1 cellular context compared by ENCODE assay signal in the genomic region with DNA sequence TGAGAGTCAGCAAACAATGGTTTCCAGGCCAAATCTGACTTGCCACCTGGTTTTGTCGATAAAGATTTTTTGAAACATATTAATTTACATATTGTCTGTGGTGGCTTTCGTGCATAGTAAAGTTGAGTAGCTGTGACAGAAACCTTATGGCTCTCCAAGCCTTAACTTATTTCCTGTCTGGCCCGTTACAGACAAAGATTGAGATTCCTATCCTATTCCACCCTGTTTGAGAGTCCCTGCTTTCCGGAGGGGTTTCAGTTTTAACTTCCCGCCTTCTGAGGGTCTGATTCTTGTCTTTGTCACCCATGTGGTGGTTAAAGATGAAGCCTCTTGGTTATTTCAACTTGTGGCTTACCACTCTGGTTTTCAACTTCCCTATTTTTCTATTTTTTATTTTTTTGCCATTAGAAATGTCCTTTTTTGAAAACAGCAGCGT.
TF ChIP-seq lines count a peak whose summit lies in the region.

No MANE protein-coding gene starts in this region.

TF ChIP-seq in GM12878, 131 proteins besides CTCF, POLR2A, EP300 and RAD21 (continued from another document and continues in another):
- TF ChIP-seq, protein P1, sequence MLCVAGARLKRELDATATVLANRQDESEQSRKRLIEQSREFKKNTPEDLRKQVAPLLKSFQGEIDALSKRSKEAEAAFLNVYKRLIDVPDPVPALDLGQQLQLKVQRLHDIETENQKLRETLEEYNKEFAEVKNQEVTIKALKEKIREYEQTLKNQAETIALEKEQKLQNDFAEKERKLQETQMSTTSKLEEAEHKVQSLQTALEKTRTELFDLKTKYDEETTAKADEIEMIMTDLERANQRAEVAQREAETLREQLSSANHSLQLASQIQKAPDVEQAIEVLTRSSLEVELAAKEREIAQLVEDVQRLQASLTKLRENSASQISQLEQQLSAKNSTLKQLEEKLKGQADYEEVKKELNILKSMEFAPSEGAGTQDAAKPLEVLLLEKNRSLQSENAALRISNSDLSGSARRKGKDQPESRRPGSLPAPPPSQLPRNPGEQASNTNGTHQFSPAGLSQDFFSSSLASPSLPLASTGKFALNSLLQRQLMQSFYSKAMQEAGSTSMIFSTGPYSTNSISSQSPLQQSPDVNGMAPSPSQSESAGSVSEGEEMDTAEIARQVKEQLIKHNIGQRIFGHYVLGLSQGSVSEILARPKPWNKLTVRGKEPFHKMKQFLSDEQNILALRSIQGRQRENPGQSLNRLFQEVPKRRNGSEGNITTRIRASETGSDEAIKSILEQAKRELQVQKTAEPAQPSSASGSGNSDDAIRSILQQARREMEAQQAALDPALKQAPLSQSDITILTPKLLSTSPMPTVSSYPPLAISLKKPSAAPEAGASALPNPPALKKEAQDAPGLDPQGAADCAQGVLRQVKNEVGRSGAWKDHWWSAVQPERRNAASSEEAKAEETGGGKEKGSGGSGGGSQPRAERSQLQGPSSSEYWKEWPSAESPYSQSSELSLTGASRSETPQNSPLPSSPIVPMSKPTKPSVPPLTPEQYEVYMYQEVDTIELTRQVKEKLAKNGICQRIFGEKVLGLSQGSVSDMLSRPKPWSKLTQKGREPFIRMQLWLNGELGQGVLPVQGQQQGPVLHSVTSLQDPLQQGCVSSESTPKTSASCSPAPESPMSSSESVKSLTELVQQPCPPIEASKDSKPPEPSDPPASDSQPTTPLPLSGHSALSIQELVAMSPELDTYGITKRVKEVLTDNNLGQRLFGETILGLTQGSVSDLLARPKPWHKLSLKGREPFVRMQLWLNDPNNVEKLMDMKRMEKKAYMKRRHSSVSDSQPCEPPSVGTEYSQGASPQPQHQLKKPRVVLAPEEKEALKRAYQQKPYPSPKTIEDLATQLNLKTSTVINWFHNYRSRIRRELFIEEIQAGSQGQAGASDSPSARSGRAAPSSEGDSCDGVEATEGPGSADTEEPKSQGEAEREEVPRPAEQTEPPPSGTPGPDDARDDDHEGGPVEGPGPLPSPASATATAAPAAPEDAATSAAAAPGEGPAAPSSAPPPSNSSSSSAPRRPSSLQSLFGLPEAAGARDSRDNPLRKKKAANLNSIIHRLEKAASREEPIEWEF (IDR thresholded peaks at IDR 0.05; ENCODE audit: insufficient replicate concordance, low read depth, low read length), result no peak
- TF ChIP-seq SMAD1 (IDR thresholded peaks at IDR 0.05; ENCODE audit: low read depth, partially characterized antibody), result no peak
- TF ChIP-seq, protein P2, sequence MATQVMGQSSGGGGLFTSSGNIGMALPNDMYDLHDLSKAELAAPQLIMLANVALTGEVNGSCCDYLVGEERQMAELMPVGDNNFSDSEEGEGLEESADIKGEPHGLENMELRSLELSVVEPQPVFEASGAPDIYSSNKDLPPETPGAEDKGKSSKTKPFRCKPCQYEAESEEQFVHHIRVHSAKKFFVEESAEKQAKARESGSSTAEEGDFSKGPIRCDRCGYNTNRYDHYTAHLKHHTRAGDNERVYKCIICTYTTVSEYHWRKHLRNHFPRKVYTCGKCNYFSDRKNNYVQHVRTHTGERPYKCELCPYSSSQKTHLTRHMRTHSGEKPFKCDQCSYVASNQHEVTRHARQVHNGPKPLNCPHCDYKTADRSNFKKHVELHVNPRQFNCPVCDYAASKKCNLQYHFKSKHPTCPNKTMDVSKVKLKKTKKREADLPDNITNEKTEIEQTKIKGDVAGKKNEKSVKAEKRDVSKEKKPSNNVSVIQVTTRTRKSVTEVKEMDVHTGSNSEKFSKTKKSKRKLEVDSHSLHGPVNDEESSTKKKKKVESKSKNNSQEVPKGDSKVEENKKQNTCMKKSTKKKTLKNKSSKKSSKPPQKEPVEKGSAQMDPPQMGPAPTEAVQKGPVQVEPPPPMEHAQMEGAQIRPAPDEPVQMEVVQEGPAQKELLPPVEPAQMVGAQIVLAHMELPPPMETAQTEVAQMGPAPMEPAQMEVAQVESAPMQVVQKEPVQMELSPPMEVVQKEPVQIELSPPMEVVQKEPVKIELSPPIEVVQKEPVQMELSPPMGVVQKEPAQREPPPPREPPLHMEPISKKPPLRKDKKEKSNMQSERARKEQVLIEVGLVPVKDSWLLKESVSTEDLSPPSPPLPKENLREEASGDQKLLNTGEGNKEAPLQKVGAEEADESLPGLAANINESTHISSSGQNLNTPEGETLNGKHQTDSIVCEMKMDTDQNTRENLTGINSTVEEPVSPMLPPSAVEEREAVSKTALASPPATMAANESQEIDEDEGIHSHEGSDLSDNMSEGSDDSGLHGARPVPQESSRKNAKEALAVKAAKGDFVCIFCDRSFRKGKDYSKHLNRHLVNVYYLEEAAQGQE (IDR thresholded peaks at IDR 0.05; ENCODE audit: low read depth, low read length), result no peak
- TF ChIP-seq EED (IDR thresholded peaks at IDR 0.05; ENCODE audit: low read depth), result peak; percentile 70
- TF ChIP-seq, protein P3, sequence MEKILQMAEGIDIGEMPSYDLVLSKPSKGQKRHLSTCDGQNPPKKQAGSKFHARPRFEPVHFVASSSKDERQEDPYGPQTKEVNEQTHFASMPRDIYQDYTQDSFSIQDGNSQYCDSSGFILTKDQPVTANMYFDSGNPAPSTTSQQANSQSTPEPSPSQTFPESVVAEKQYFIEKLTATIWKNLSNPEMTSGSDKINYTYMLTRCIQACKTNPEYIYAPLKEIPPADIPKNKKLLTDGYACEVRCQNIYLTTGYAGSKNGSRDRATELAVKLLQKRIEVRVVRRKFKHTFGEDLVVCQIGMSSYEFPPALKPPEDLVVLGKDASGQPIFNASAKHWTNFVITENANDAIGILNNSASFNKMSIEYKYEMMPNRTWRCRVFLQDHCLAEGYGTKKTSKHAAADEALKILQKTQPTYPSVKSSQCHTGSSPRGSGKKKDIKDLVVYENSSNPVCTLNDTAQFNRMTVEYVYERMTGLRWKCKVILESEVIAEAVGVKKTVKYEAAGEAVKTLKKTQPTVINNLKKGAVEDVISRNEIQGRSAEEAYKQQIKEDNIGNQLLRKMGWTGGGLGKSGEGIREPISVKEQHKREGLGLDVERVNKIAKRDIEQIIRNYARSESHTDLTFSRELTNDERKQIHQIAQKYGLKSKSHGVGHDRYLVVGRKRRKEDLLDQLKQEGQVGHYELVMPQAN (conservative IDR thresholded peaks at IDR 0.05), result no peak
- TF ChIP-seq, protein P4, sequence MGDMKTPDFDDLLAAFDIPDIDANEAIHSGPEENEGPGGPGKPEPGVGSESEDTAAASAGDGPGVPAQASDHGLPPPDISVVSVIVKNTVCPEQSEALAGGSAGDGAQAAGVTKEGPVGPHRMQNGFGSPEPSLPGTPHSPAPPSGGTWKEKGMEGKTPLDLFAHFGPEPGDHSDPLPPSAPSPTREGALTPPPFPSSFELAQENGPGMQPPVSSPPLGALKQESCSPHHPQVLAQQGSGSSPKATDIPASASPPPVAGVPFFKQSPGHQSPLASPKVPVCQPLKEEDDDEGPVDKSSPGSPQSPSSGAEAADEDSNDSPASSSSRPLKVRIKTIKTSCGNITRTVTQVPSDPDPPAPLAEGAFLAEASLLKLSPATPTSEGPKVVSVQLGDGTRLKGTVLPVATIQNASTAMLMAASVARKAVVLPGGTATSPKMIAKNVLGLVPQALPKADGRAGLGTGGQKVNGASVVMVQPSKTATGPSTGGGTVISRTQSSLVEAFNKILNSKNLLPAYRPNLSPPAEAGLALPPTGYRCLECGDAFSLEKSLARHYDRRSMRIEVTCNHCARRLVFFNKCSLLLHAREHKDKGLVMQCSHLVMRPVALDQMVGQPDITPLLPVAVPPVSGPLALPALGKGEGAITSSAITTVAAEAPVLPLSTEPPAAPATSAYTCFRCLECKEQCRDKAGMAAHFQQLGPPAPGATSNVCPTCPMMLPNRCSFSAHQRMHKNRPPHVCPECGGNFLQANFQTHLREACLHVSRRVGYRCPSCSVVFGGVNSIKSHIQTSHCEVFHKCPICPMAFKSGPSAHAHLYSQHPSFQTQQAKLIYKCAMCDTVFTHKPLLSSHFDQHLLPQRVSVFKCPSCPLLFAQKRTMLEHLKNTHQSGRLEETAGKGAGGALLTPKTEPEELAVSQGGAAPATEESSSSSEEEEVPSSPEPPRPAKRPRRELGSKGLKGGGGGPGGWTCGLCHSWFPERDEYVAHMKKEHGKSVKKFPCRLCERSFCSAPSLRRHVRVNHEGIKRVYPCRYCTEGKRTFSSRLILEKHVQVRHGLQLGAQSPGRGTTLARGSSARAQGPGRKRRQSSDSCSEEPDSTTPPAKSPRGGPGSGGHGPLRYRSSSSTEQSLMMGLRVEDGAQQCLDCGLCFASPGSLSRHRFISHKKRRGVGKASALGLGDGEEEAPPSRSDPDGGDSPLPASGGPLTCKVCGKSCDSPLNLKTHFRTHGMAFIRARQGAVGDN (IDR thresholded peaks at IDR 0.05), result no peak
- no peak for TF ChIP-seq SREBF2 (IDR thresholded peaks at IDR 0.05; ENCODE audit: low read length)
- TF ChIP-seq, protein P5, sequence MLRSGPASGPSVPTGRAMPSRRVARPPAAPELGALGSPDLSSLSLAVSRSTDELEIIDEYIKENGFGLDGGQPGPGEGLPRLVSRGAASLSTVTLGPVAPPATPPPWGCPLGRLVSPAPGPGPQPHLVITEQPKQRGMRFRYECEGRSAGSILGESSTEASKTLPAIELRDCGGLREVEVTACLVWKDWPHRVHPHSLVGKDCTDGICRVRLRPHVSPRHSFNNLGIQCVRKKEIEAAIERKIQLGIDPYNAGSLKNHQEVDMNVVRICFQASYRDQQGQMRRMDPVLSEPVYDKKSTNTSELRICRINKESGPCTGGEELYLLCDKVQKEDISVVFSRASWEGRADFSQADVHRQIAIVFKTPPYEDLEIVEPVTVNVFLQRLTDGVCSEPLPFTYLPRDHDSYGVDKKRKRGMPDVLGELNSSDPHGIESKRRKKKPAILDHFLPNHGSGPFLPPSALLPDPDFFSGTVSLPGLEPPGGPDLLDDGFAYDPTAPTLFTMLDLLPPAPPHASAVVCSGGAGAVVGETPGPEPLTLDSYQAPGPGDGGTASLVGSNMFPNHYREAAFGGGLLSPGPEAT (IDR thresholded peaks at IDR 0.05; ENCODE audit: low read depth), result peak; percentile 77
- TF ChIP-seq, protein P6, sequence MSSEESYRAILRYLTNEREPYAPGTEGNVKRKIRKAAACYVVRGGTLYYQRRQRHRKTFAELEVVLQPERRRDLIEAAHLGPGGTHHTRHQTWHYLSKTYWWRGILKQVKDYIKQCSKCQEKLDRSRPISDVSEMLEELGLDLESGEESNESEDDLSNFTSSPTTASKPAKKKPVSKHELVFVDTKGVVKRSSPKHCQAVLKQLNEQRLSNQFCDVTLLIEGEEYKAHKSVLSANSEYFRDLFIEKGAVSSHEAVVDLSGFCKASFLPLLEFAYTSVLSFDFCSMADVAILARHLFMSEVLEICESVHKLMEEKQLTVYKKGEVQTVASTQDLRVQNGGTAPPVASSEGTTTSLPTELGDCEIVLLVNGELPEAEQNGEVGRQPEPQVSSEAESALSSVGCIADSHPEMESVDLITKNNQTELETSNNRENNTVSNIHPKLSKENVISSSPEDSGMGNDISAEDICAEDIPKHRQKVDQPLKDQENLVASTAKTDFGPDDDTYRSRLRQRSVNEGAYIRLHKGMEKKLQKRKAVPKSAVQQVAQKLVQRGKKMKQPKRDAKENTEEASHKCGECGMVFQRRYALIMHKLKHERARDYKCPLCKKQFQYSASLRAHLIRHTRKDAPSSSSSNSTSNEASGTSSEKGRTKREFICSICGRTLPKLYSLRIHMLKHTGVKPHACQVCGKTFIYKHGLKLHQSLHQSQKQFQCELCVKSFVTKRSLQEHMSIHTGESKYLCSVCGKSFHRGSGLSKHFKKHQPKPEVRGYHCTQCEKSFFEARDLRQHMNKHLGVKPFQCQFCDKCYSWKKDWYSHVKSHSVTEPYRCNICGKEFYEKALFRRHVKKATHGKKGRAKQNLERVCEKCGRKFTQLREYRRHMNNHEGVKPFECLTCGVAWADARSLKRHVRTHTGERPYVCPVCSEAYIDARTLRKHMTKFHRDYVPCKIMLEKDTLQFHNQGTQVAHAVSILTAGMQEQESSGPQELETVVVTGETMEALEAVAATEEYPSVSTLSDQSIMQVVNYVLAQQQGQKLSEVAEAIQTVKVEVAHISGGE (CRISPR knock-in tag; IDR thresholded peaks at IDR 0.05), result no peak
- no peak for TF ChIP-seq RFX5 (IDR thresholded peaks at IDR 0.05; ENCODE audit: low read depth, low read length)
- TF ChIP-seq NFXL1 (IDR thresholded peaks at IDR 0.05; ENCODE audit: borderline replicate concordance), result no peak
- no peak for TF ChIP-seq POLR2AphosphoS5 (IDR thresholded peaks at IDR 0.05; ENCODE audit: low read length)
- TF ChIP-seq, protein P7, sequence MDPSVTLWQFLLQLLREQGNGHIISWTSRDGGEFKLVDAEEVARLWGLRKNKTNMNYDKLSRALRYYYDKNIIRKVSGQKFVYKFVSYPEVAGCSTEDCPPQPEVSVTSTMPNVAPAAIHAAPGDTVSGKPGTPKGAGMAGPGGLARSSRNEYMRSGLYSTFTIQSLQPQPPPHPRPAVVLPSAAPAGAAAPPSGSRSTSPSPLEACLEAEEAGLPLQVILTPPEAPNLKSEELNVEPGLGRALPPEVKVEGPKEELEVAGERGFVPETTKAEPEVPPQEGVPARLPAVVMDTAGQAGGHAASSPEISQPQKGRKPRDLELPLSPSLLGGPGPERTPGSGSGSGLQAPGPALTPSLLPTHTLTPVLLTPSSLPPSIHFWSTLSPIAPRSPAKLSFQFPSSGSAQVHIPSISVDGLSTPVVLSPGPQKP (IDR thresholded peaks at IDR 0.05; ENCODE audit: low read depth, low read length), result no peak
- TF ChIP-seq, protein P8, sequence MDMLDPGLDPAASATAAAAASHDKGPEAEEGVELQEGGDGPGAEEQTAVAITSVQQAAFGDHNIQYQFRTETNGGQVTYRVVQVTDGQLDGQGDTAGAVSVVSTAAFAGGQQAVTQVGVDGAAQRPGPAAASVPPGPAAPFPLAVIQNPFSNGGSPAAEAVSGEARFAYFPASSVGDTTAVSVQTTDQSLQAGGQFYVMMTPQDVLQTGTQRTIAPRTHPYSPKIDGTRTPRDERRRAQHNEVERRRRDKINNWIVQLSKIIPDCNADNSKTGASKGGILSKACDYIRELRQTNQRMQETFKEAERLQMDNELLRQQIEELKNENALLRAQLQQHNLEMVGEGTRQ (IDR thresholded peaks at IDR 0.05; ENCODE audit: borderline replicate concordance, low read depth, low read length), result no peak
- 0 out of 2 replicates have a peak, but pooled peaks have one; percentile 41 for TF ChIP-seq MTA3 (IDR thresholded peaks at IDR 0.05; ENCODE audit: borderline replicate concordance, low read length)
- TF ChIP-seq POU2F2 (IDR thresholded peaks at IDR 0.05; ENCODE audit: borderline replicate concordance, low read depth, low read length), result peak; percentile 85; the same call in 2 of the 3 replicates
- TF ChIP-seq, protein P9, sequence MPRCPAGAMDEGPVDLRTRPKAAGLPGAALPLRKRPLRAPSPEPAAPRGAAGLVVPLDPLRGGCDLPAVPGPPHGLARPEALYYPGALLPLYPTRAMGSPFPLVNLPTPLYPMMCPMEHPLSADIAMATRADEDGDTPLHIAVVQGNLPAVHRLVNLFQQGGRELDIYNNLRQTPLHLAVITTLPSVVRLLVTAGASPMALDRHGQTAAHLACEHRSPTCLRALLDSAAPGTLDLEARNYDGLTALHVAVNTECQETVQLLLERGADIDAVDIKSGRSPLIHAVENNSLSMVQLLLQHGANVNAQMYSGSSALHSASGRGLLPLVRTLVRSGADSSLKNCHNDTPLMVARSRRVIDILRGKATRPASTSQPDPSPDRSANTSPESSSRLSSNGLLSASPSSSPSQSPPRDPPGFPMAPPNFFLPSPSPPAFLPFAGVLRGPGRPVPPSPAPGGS (IDR thresholded peaks at IDR 0.05; ENCODE audit: borderline replicate concordance, insufficient read depth, low read depth, low read length, poor library complexity, severe bottlenecking), result no peak
- TF ChIP-seq CBX5 (IDR thresholded peaks at IDR 0.05; ENCODE audit: low read depth), result no peak
- peak; percentile 60 for TF ChIP-seq SPI1 (IDR thresholded peaks at IDR 0.05; ENCODE audit: borderline replicate concordance, insufficient read depth, low read depth, low read length)
- no peak for TF ChIP-seq CBX3 (IDR thresholded peaks at IDR 0.05; ENCODE audit: borderline replicate concordance, low read depth)
